17 cellular contexts compared by ENCODE assay signal in genomic region chr11:130088909-130089668, GRCh38. TPM values are rescaled to one million over a fixed set of nuclear protein-coding genes. Genes with fewer than 3 reads are reported as not detected.
DNase-seq lines count a peak whose midpoint lies in the region; ATAC-seq and TF ChIP-seq lines count a peak whose summit lies in the region.
"Had no signal": no experiment of that assay in that cellular context is flagged by ENCODE, and none has a peak within 500 bp of the region (broad histone marks: within the 10 kb centered on the region; RNA-seq: fewer than 3 reads in every experiment).

No MANE protein-coding gene starts in this region.

- H3K56ac ChIP-seq in mesendoderm (ENCODE audit: low read length) = peak overlapping the region; percentile 18

- H3K79me2 ChIP-seq in Loucy (ENCODE audit: insufficient read depth, low read length) = peaks cover 70% of the 10 kb centered on the region
- H3K79me2 ChIP-seq in mesendoderm (ENCODE audit: control insufficient read depth, insufficient read depth, low read length) = peaks cover 44% of the 10 kb centered on the region

- H3K4me2 ChIP-seq in Loucy (ENCODE audit: low read depth, low read length, poor library complexity, severe bottlenecking) = peak overlapping the region; percentile 24
- H3K4me2 ChIP-seq in mesendoderm (ENCODE audit: low read length) = no peak overlapping the region
- H3K4me2 ChIP-seq: BLaER1 had no signal

- no peak overlapping the region for H2AFZ ChIP-seq in Loucy (ENCODE audit: low read length)

- H3K4me3 ChIP-seq in Loucy (ENCODE audit: low read length, poor library complexity, severe bottlenecking) (no peak overlapping the region), choroid plexus epithelial cell (ENCODE audit: low read depth, low read length) (no peak overlapping the region), mesendoderm (ENCODE audit: low read length) (no peak overlapping the region), gastroesophageal sphincter (no peak overlapping the region)
- H3K4me3 ChIP-seq: BLaER1 had no signal

- H3K36me3 ChIP-seq in Loucy (ENCODE audit: insufficient read depth, low read length) = no peaks in the 10 kb centered on the region
- no peaks in the 10 kb centered on the region for H3K36me3 ChIP-seq in mesendoderm (ENCODE audit: control insufficient read depth, insufficient read depth, low read length)
- H3K36me3 ChIP-seq in gastroesophageal sphincter = no peaks in the 10 kb centered on the region
- H3K36me3 ChIP-seq: BLaER1 had no signal

- no peak overlapping the region for H3K4ac ChIP-seq in mesendoderm (ENCODE audit: low read depth, low read length)

- H3K27me3 ChIP-seq in Loucy (ENCODE audit: insufficient read depth, low read length, poor library complexity, severe bottlenecking) = no peaks in the 10 kb centered on the region
- H3K27me3 ChIP-seq in mesendoderm (ENCODE audit: insufficient read depth, low read length, poor library complexity) = no peaks in the 10 kb centered on the region
- no peaks in the 10 kb centered on the region for H3K27me3 ChIP-seq in gastroesophageal sphincter
- H3K27me3 ChIP-seq: BLaER1 had no signal

- H2BK120ac ChIP-seq in mesendoderm (ENCODE audit: low read depth, low read length) = no peak overlapping the region

- TF ChIP-seq POLR2A in gastroesophageal sphincter (IDR thresholded peaks at IDR 0.05) = no peak

- H3F3A ChIP-seq in Loucy (ENCODE audit: low read depth) = no peaks in the 10 kb centered on the region

- in situ Hi-C loops in G401 (cut with HindIII; ENCODE audit: low sequenced_read_pairs) = no loop called here

- H3K9me3 ChIP-seq in Loucy (ENCODE audit: insufficient read depth, low read depth, low read length) (no peaks in the 10 kb centered on the region), gastroesophageal sphincter (no peaks in the 10 kb centered on the region)

- no peak overlapping the region for H3K18ac ChIP-seq in mesendoderm (ENCODE audit: low read length)

- TF ChIP-seq CTCF in Loucy (conservative IDR thresholded peaks at IDR 0.05; ENCODE audit: low read length) (no peak), choroid plexus epithelial cell (conservative IDR thresholded peaks at IDR 0.05; ENCODE audit: low read depth, low read length) (no peak), gastroesophageal sphincter (IDR thresholded peaks at IDR 0.05) (no peak)

- peaks cover 25% of the 10 kb centered on the region for H4K20me1 ChIP-seq in Loucy (ENCODE audit: insufficient read depth, low read length, poor library complexity, severe bottlenecking)
- H4K20me1 ChIP-seq: BLaER1 had no signal

- H4K8ac ChIP-seq in mesendoderm (ENCODE audit: low read depth, low read length) = no peak overlapping the region

- H3K27ac ChIP-seq in mesendoderm (ENCODE audit: low read depth, low read length) = peak overlapping the region; percentile 14
- no peak overlapping the region for H3K27ac ChIP-seq in gastroesophageal sphincter
- H3K27ac ChIP-seq: BLaER1 had no signal

- no peak overlapping the region for H3K23ac ChIP-seq in mesendoderm (ENCODE audit: low read length)

- no peak for TF ChIP-seq EP300 in gastroesophageal sphincter (IDR thresholded peaks at IDR 0.05)

- H2AK5ac ChIP-seq in mesendoderm (ENCODE audit: low read length) = no peak overlapping the region

- H2BK5ac ChIP-seq in mesendoderm (ENCODE audit: low read length) = no peak overlapping the region

- no peaks in the 10 kb centered on the region for H3K9me2 ChIP-seq in Loucy (replicated peaks; ENCODE audit: low read depth, low read length)

- peak; percentile 46 for DNase-seq in G401 (ENCODE audit: low spot score)
- DNase-seq in choroid plexus epithelial cell (ENCODE audit: low read depth) = peak; percentile 7
- DNase-seq in mesendoderm = no peak
- DNase-seq in GF-D8 (lab: John Stamatoyannopoulos, UW) = no peak
- DNase-seq: activated CD4-positive, alpha-beta T cell treated with anti-CD3 and anti-CD28 coated beads for 36 hours; activated T-cell treated with anti-CD3 and anti-CD28 coated beads, Interleukin-2, amount 50 U/mL, for 72 hours; anterior cingulate cortex; effector memory CD8-positive, alpha-beta T cell; Karpas-422; kidney glomerular epithelial cell; NCI-H2107; stimulated activated naive CD8-positive, alpha-beta T cell treated with anti-CD3 and anti-CD28 coated beads, Interleukin-15, amount 100 ng/mL, for 72 hours; T-helper 1 cell had no signal

- H3K4me1 ChIP-seq in Loucy (ENCODE audit: insufficient read depth, low read length, poor library complexity, severe bottlenecking) (peaks cover 39% of the 10 kb centered on the region), mesendoderm (ENCODE audit: control insufficient read depth, low read depth, low read length) (peaks cover 6% of the 10 kb centered on the region), gastroesophageal sphincter (peaks cover 4 to 43% (median 6%) of the 10 kb centered on the region in 3 donors)
- H3K4me1 ChIP-seq: BLaER1 had no signal

- H3K79me1 ChIP-seq in mesendoderm (ENCODE audit: low read length) = peaks cover 15% of the 10 kb centered on the region

- H3K9ac ChIP-seq in Loucy (ENCODE audit: low read depth, low read length, poor library complexity, severe bottlenecking) (peak overlapping the region; percentile 3), mesendoderm (ENCODE audit: low read length) (no peak overlapping the region)
- H3K9ac ChIP-seq: BLaER1 had no signal

- no peak overlapping the region for H4K5ac ChIP-seq in mesendoderm (ENCODE audit: low read length)

- no CpG with 5 or more reads among the region's 9 CpGs for WGBS in mesendoderm (ENCODE audit: extremely low coverage, insufficient coverage, low lambda C conversion rate)
- WGBS in gastroesophageal sphincter (ENCODE audit: low coverage in 1 of 2), 2 donors = 33 to 56% methylated on average over 8 to 9 of the region's 9 CpGs

- no peak for ATAC-seq in gastroesophageal sphincter
- ATAC-seq in GM21360 (IDR thresholded peaks at IDR 0.05; ENCODE audit: unreplicated experiment) = no peak
- ATAC-seq: activated CD4-positive, alpha-beta T cell treated with anti-CD3 and anti-CD28 coated beads for 36 hours; activated T-cell treated with anti-CD3 and anti-CD28 coated beads, Interleukin-2, amount 50 U/mL, for 72 hours; effector memory CD8-positive, alpha-beta T cell; stimulated activated naive CD8-positive, alpha-beta T cell treated with anti-CD3 and anti-CD28 coated beads, Interleukin-15, amount 100 ng/mL, for 72 hours had no signal

- no peak overlapping the region for H2BK15ac ChIP-seq in mesendoderm (replicated peaks; ENCODE audit: low read depth)

RNA-seq across cellular contexts. Expression of gene APLP2, which starts 19.4 kb away (rescaled TPM):
- 217 and 237 TPM in 2 replicates for total RNA-seq in G401 (2014; rRNA removed; shearing (Covaris generic))
- 190 TPM for polyA plus RNA-seq in mesendoderm (2013, experiment 1 of 2)
- polyA plus RNA-seq in mesendoderm (2013, experiment 2 of 2) = 190 TPM
- 100 to 1,000 TPM; 386 to 533 (median 452) TPM for total RNA-seq in gastroesophageal sphincter

Comparison
In these comparisons a context has a peak if more than half of its experiments do, and no peak if none do; other contexts are left out.
1. DNase-seq: peak in G401 (single experiment) and choroid plexus epithelial cell (single experiment); none in mesendoderm (single experiment) and GF-D8 (single experiment).